In the genomic region with DNA sequence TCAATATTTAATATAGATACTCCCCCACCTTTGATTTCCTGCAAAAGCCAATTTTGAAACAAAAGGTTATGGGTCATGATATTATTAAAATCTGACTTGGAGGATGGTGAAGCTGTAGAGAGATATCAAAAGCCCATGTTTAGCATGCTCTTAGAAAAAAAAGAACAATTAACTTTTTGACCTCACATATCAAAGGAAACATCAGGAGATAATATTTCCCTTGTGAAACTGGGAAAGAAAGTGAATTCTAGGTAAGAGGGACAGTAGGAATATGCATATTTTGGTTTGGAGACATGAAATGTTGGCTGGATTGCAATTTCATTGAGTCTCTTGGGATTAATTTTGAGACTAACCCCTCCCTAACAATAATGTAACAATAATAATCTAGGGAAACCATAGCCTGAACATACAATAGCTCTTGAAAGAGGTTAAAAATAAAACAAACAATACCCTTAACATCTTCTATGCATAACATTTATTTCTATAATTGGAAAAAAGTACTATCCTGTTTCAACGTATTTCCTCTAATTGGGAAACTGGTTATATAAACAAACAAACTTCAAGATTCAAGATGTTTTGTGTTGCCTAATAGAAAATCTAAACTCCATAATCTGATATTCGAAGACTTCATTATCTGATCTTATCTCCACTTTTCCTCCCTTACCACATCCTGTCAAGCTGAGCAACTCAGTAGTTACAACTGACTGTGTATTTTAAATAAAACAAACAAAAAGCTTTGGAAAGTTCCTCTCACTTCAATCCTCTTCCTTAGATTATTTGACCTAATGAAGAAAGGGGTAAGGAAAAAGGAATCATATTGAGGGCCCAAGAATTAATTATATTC, we compare ENCODE assay signal across 16 cellular contexts. TPM values are rescaled to one million over a fixed set of nuclear protein-coding genes. Genes with fewer than 3 reads are reported as not detected.
DNase-seq lines count a peak whose midpoint lies in the region; ATAC-seq, FAIRE-seq and TF ChIP-seq lines count a peak whose summit lies in the region.
"Had no signal": no experiment of that assay in that cellular context is flagged by ENCODE, and none has a peak within 500 bp of the region (broad histone marks: within the 10 kb centered on the region; RNA-seq: fewer than 3 reads in every experiment).

No MANE protein-coding gene starts in this region.

- H3K4ac ChIP-seq in mesenchymal stem cell (ENCODE audit: low read depth in 1 of 2, low read length in 2 of 2) = no peak overlapping the region

- H2AK5ac ChIP-seq in mesenchymal stem cell (ENCODE audit: low read length, severe bottlenecking) = no peak overlapping the region

- H3K9me1 ChIP-seq in K562 (ENCODE audit: control insufficient read depth, insufficient read depth, low read length) = no peaks in the 10 kb centered on the region

- H2AFZ ChIP-seq in DND-41 (ENCODE audit: low read depth, low read length) (no peak overlapping the region; the same call in 1 of the 2 replicates), K562 (ENCODE audit: low read depth, low read length) (peak overlapping the region; percentile 17; the same call in 1 of the 2 replicates), mesenchymal stem cell (ENCODE audit: low read depth, low read length) (no peak overlapping the region)

- POLR2A ChIA-PET in K562 (lab: Yijun Ruan, JAX) = no interaction called here

- intact Hi-C loops in K562 (cut with micrococcal nuclease) = no loop called here
- intact Hi-C loops in ovary (cut with DNase I) = no loop called here

- H3K4me2 ChIP-seq in DND-41 (ENCODE audit: insufficient read depth, low read length) (peak overlapping the region; percentile 25), K562 (ENCODE audit: insufficient read depth, low read length) (no peak overlapping the region), mesenchymal stem cell (ENCODE audit: low read length, poor library complexity, severe bottlenecking) (no peak overlapping the region)

- H3K18ac ChIP-seq in mesenchymal stem cell (ENCODE audit: low read depth in 1 of 2, low read length in 2 of 2) = no peak overlapping the region

- 2% methylated on average over 2 of the region's 2 CpGs for WGBS in K562 (ENCODE audit: insufficient coverage, low coverage, missing lambda C conversion rate)
- 0% methylated on average over 1 of the region's 2 CpGs for WGBS in mesenchymal stem cell
- WGBS in ovary, 3 donors = 30 to 38% (median 37%) methylated on average over 2 of the region's 2 CpGs

- TF ChIP-seq POLR2A in K562 (conservative IDR thresholded peaks at IDR 0.05) (no peak), ovary (IDR thresholded peaks at IDR 0.05) (no peak)

- H2BK15ac ChIP-seq in mesenchymal stem cell (ENCODE audit: low read depth, poor library complexity, severe bottlenecking) = no peak overlapping the region

- H2BK5ac ChIP-seq in mesenchymal stem cell (ENCODE audit: low read depth, low read length, poor library complexity, severe bottlenecking) = no peak overlapping the region

- no peak for FAIRE-seq in K562 (lab: Jason Lieb, UNC)
- FAIRE-seq in urothelium cell line (lab: Jason Lieb, UNC) = no peak

- in situ Hi-C loops in K562 (cut with MboI) = no loop called here

- H3K27me3 ChIP-seq in DND-41 (ENCODE audit: insufficient read depth, low read length, poor library complexity) = no peaks in the 10 kb centered on the region
- no peaks in the 10 kb centered on the region for H3K27me3 ChIP-seq in K562 (ENCODE audit: control insufficient read depth in 2 of 2, insufficient read depth in 2 of 2, low read length in 2 of 2)
- no peaks in the 10 kb centered on the region for H3K27me3 ChIP-seq in mesenchymal stem cell (ENCODE audit: control insufficient read depth in 1 of 2, insufficient read depth in 1 of 2, low read length in 2 of 2)
- no peaks in the 10 kb centered on the region for H3K27me3 ChIP-seq in ovary
- H3K27me3 ChIP-seq: left lung, tibial nerve had no signal

- no peak overlapping the region for H3K23ac ChIP-seq in mesenchymal stem cell (ENCODE audit: low read length in 2 of 2)

- H3K4me1 ChIP-seq in DND-41 (ENCODE audit: insufficient read depth, low read length) = peaks cover 32% of the 10 kb centered on the region
- H3K4me1 ChIP-seq in K562 (replicated peaks in 1 of 2; ENCODE audit: control insufficient read depth in 2 of 2, insufficient read depth in 2 of 2, low read length in 2 of 2) = no peaks in the 10 kb centered on the region; a peak in 1 of 5 replicates
- H3K4me1 ChIP-seq in mesenchymal stem cell (ENCODE audit: control insufficient read depth, insufficient read depth, low read depth, low read length) = no peaks in the 10 kb centered on the region
- H3K4me1 ChIP-seq in ovary (ENCODE audit: insufficient read depth) = no peaks in the 10 kb centered on the region
- H3K4me1 ChIP-seq: tibial nerve had no signal

- H3K79me1 ChIP-seq in mesenchymal stem cell (replicated peaks; ENCODE audit: low read length, poor library complexity, severe bottlenecking) = no peaks in the 10 kb centered on the region

- TF ChIP-seq EP300 in K562 (IDR thresholded peaks at IDR 0.05; ENCODE audit: low read length) = no peak
- TF ChIP-seq EP300 in ovary (IDR thresholded peaks at IDR 0.05) = no peak

- no peak for TF ChIP-seq RAD21 in K562 (CRISPR knock-in tag; conservative IDR thresholded peaks at IDR 0.05 in 1 of 2, IDR thresholded peaks at IDR 0.05 in 1 of 2)

- no peak overlapping the region for H4K8ac ChIP-seq in mesenchymal stem cell (ENCODE audit: low read length)

- no TSS peak for BruUV-seq in K562 (replicated peaks; lab: Mats Ljungman, UMichigan)

- H4K20me1 ChIP-seq in DND-41 (ENCODE audit: insufficient read depth, low read length) (no peaks in the 10 kb centered on the region), K562 (replicated peaks; ENCODE audit: control insufficient read depth, insufficient read depth, low read length) (no peaks in the 10 kb centered on the region)

- ATAC-seq in DND-41 (ENCODE audit: insufficient read depth, low read depth) (peak; percentile 86), K562 (no peak), HG03378 (IDR thresholded peaks at IDR 0.05; ENCODE audit: unreplicated experiment) (no peak)
- ATAC-seq: CD8-positive, alpha-beta T cell; left lung; naive thymus-derived CD8-positive, alpha-beta T cell had no signal

- no peak overlapping the region for H4K91ac ChIP-seq in mesenchymal stem cell (ENCODE audit: low read length)

- CTCF ChIA-PET in K562 (lab: Yijun Ruan, JAX; ENCODE audit: low intra/inter-chr PET ratio) = no interaction called here

- no peaks in the 10 kb centered on the region for H3K9me3 ChIP-seq in DND-41 (ENCODE audit: insufficient read depth, low read length, severe bottlenecking)
- no peaks in the 10 kb centered on the region for H3K9me3 ChIP-seq in KOPT-K1 (ENCODE audit: insufficient read depth, low read length, poor library complexity, severe bottlenecking)
- no peaks in the 10 kb centered on the region for H3K9me3 ChIP-seq in K562 (replicated peaks; ENCODE audit: control insufficient read depth, insufficient read depth, low read depth, low read length)
- no peaks in the 10 kb centered on the region for H3K9me3 ChIP-seq in mesenchymal stem cell (ENCODE audit: control insufficient read depth, low read length)
- no peaks in the 10 kb centered on the region for H3K9me3 ChIP-seq in ovary
- H3K9me3 ChIP-seq: left lung, tibial nerve had no signal

- H2BK12ac ChIP-seq in mesenchymal stem cell (ENCODE audit: low read length in 2 of 2) = no peak overlapping the region

- TF ChIP-seq CTCF in DND-41 (IDR thresholded peaks at IDR 0.05; ENCODE audit: borderline replicate concordance, extremely low read depth, low read length, poor library complexity, severe bottlenecking) = no peak
- no peak for TF ChIP-seq CTCF in K562 (IDR thresholded peaks at IDR 0.05 in 2 of 3, conservative IDR thresholded peaks at IDR 0.05 in 1 of 3; ENCODE audit: insufficient read depth in 2 of 3, low read depth in 1 of 3, low read length in 3 of 3)
- TF ChIP-seq CTCF in ovary (IDR thresholded peaks at IDR 0.05) = no peak

- H3K36me3 ChIP-seq in DND-41 (ENCODE audit: insufficient read depth, low read length) = no peaks in the 10 kb centered on the region
- H3K36me3 ChIP-seq in KOPT-K1 (ENCODE audit: insufficient read depth, low read length) = no peaks in the 10 kb centered on the region
- no peaks in the 10 kb centered on the region for H3K36me3 ChIP-seq in K562 (ENCODE audit: control insufficient read depth, insufficient read depth, low read length)
- no peaks in the 10 kb centered on the region for H3K36me3 ChIP-seq in mesenchymal stem cell (ENCODE audit: control insufficient read depth in 1 of 2, insufficient read depth in 2 of 2, low read depth in 1 of 2, low read length in 2 of 2)
- no peaks in the 10 kb centered on the region for H3K36me3 ChIP-seq in ovary
- H3K36me3 ChIP-seq: left lung, tibial nerve had no signal

- H3K27ac ChIP-seq in DND-41 (ENCODE audit: low read length) (peak overlapping the region; percentile 67), KOPT-K1 (ENCODE audit: low read depth, low read length, poor library complexity, severe bottlenecking) (peak overlapping the region; percentile 71), K562 (ENCODE audit: extremely low read depth, low read depth, low read length) (no peak overlapping the region), mesenchymal stem cell (ENCODE audit: low read length, poor library complexity, severe bottlenecking) (no peak overlapping the region), ovary (no peak overlapping the region)
- H3K27ac ChIP-seq: left lung, tibial nerve had no signal

- H3K9ac ChIP-seq in DND-41 (ENCODE audit: low read depth, low read length) = peak overlapping the region; percentile 27; the same call in 1 of the 2 replicates
- no peak overlapping the region for H3K9ac ChIP-seq in K562 (ENCODE audit: insufficient read depth in 1 of 2, low read depth in 2 of 2, low read length in 2 of 2)
- no peak overlapping the region for H3K9ac ChIP-seq in mesenchymal stem cell (ENCODE audit: low read length)

- no peak overlapping the region for H2BK120ac ChIP-seq in mesenchymal stem cell (ENCODE audit: low read depth, low read length)

- H3K14ac ChIP-seq in mesenchymal stem cell (ENCODE audit: low read length in 2 of 2) = no peak overlapping the region

- 0 out of 4 replicates have a peak overlapping the region, but pooled peaks of 1 of the 2 experiments have one; percentile 22 for H3K4me3 ChIP-seq in DND-41 (ENCODE audit: low read depth in 1 of 2, low read length in 2 of 2)
- no peak overlapping the region for H3K4me3 ChIP-seq in K562
- no peak overlapping the region for H3K4me3 ChIP-seq in mesenchymal stem cell (ENCODE audit: insufficient read depth in 1 of 2, low read depth in 1 of 2, low read length in 2 of 2)
- no peak overlapping the region for H3K4me3 ChIP-seq in ovary
- H3K4me3 ChIP-seq: left lung, tibial nerve had no signal

- H3K79me2 ChIP-seq in DND-41 (ENCODE audit: insufficient read depth, low read length) (no peaks in the 10 kb centered on the region), K562 (ENCODE audit: control insufficient read depth, insufficient read depth, low read length) (no peaks in the 10 kb centered on the region)

- DNase-seq in DND-41 = no peak
- DNase-seq in K562 (ENCODE audit: extremely low read depth in 1 of 4, low spot score in 3 of 4) = no peak
- DNase-seq in mesenchymal stem cell = peak; percentile 74
- no peak for DNase-seq in urothelium cell line (ENCODE audit: low spot score)
- no peak for DNase-seq in ovary
- no peak for DNase-seq in activated CD4-positive, alpha-beta T cell treated with anti-CD3 and anti-CD28 coated beads, Interleukin-2, amount 50 U/mL, for 1 hour
- DNase-seq: activated naive CD8-positive, alpha-beta T cell treated with anti-CD3 and anti-CD28 coated beads for 36 hours; CD8-positive, alpha-beta T cell; hippocampal formation; left lung; NCI-H2171 treated with DMSO at 0.1 percent for 48 hours; stimulated activated CD4-positive, alpha-beta T cell treated with anti-CD3 and anti-CD28 coated beads, Interleukin-2, amount 100 ng/mL, for 48 hours had no signal

RNA-seq across cellular contexts. Expression of a gene that starts 14.8 kb away (rescaled TPM):
- not detected in 2 replicates for total RNA-seq in K562 (2011; cell fraction: chromatin; rRNA removed; ENCODE audit: low replicate concordance)
- total RNA-seq in K562 (2011; cell fraction: nucleolus; rRNA removed) = not detected in 2 replicates
- not detected in 2 replicates for total RNA-seq in K562 (2011; cell fraction: nucleoplasm; rRNA removed)
- total RNA-seq in K562 (2014; rRNA removed) = not detected in 2 replicates
- total RNA-seq in K562 (2014; rRNA removed; fragmentation: Illumina TruSeq; extraction: Trizol) = not detected in 2 replicates
- not detected in 2 replicates for total RNA-seq in K562 (2015; rRNA removed; fragmentation: Illumina TruSeq; extraction: Trizol)
- total RNA-seq in K562 (2021) = not detected in 2 replicates
- polyA plus RNA-seq in K562 (2011; rRNA removed) = not detected in 2 replicates
- polyA plus RNA-seq in K562 (2011; cell fraction: cytosol; rRNA removed) = not detected in 2 replicates
- polyA plus RNA-seq in K562 (2011; cell fraction: nucleus; rRNA removed) = not detected in 2 replicates
- polyA plus RNA-seq in K562 (2012) = not detected in 2 replicates
- not detected in 2 replicates for polyA plus RNA-seq in K562 (2014; fragmentation: Illumina TruSeq; extraction: Trizol)
- polyA plus RNA-seq in K562 (2014; fragmentation: Nextera tagmentation; extraction: Ambion mirVana) = not detected
- not detected in 2 replicates for polyA plus RNA-seq in K562 (2014; rRNA removed)
- not detected in 2 replicates for polyA minus RNA-seq in K562 (2011; rRNA and poly(A)+ RNA removed)
- not detected in 2 replicates for polyA minus RNA-seq in K562 (2011; cell fraction: cytosol; rRNA and poly(A)+ RNA removed)
- polyA minus RNA-seq in K562 (2011; cell fraction: nucleus; rRNA and poly(A)+ RNA removed) = not detected in 2 replicates
- 11.6 TPM for polyA plus RNA-seq in mesenchymal stem cell (2013, experiment 1 of 2)
- 12.8 TPM for polyA plus RNA-seq in mesenchymal stem cell (2013, experiment 2 of 2)
- total RNA-seq in ovary = 1 to 10 TPM in 4 of 7 donors, under 1 TPM in 3; 0.12 to 2.9 (median 1.1) TPM
- polyA plus RNA-seq in ovary = 1 to 10 TPM in 1 of 2 donors, under 1 TPM in 1; 0.35 to 2.6 TPM
- total RNA-seq: activated naive CD8-positive, alpha-beta T cell treated with anti-CD3 and anti-CD28 coated beads for 36 hours; CD8-positive, alpha-beta T cell; naive thymus-derived CD8-positive, alpha-beta T cell had no signal
- polyA plus RNA-seq: naive thymus-derived CD8-positive, alpha-beta T cell had no signal

Comparison
In these comparisons a context has a peak if more than half of its experiments do, and no peak if none do; other contexts are left out.
1. H3K27ac ChIP-seq: peak in DND-41 (single experiment) and KOPT-K1 (single experiment); none in K562 (single experiment), mesenchymal stem cell (single experiment) and ovary (0 of 2).